10 cellular contexts compared by ENCODE assay signal in the genomic region with DNA sequence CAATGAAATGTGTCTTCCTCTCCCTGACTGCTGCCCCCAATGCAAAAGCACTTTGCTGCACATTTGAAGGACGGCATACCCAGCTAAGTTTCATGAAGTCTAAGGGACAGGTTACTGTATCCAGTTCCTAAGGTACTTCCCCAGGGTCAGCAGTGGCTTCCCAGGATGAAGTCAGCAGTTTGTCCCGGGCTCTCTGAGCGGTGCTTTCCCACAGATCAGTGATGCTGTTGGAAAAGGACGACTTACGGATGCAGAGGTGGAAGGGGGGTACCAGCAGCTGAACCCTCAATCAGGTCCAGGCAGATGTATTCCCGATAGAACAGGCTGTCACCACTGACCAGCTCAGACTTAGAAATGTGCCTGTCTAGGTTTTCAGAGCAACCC.
DNase-seq lines count a peak whose midpoint lies in the region; ATAC-seq and TF ChIP-seq lines count a peak whose summit lies in the region.
"Had no signal": no experiment of that assay in that cellular context is flagged by ENCODE, and none has a peak within 500 bp of the region (broad histone marks: within the 10 kb centered on the region; RNA-seq: fewer than 3 reads in every experiment).

No MANE protein-coding gene starts in this region.

- no peak overlapping the region for H3K27ac Mint-ChIP-seq in WTC11

- H3K36me3 Mint-ChIP-seq in WTC11 = no peaks in the 10 kb centered on the region

- ATAC-seq in WTC11 = peak; percentile 3; the same call in 1 of the 2 replicates
- ATAC-seq in right cardiac atrium = no peak
- ATAC-seq in psoas muscle = peak in 2 of 4 donors; percentile 13 to 24
- no peak for ATAC-seq in HG03469 (IDR thresholded peaks at IDR 0.05; ENCODE audit: unreplicated experiment)

- WGBS in right cardiac atrium = 41% methylated on average over 6 of the region's 6 CpGs
- whole genome bisulfite sequencing in psoas muscle, 3 donors = 26 to 34% (median 26%) methylated on average over 6 of the region's 6 CpGs

- H3K36me3 ChIP-seq in psoas muscle (ENCODE audit: insufficient read depth in 1 of 2, low read depth in 1 of 2) = no peaks in the 10 kb centered on the region
- H3K36me3 ChIP-seq: uterus had no signal

- CTCF ChIA-PET in WTC11 (lab: Charles Lee) = interaction anchor here (0.8 to 1.1 kb wide), 3 partner anchors 8 to 204 kb away, joined by 3 to 4 read pairs (median 3); no protein-coding TSS in a partner anchor

- H3K27ac ChIP-seq in right cardiac atrium (ENCODE audit: low read length) = peak overlapping the region; percentile 6
- H3K27ac ChIP-seq in psoas muscle = peak overlapping the region; percentile 60

- POLR2A ChIA-PET in WTC11 (lab: Charles Lee) = interaction anchor here (1.0 kb wide), 1 partner anchor 8 kb away, joined by 6 read pairs; no protein-coding TSS in a partner anchor

- peaks cover 1% of the 10 kb centered on the region for H3K9me3 Mint-ChIP-seq in WTC11

- TF ChIP-seq CTCF in WTC11 (IDR thresholded peaks at IDR 0.05) (no peak), psoas muscle (IDR thresholded peaks at IDR 0.05) (no peak)

- H3K4me1 ChIP-seq in right cardiac atrium (ENCODE audit: control insufficient read depth, insufficient read depth, low read length) (peaks cover 23% of the 10 kb centered on the region), psoas muscle (no peaks in the 10 kb centered on the region)
- H3K4me1 ChIP-seq: uterus had no signal

- H3K27me3 ChIP-seq in right cardiac atrium (ENCODE audit: control insufficient read depth, insufficient read depth) (no peaks in the 10 kb centered on the region), psoas muscle (ENCODE audit: insufficient read depth in 3 of 3, low read length in 2 of 3) (peaks cover 0 to 33% (median 8%) of the 10 kb centered on the region in 3 donors)
- H3K27me3 ChIP-seq: uterus had no signal

- DNase-seq in Daoy (ENCODE audit: low read depth) = peak; percentile 45
- DNase-seq in WTC11 (ENCODE audit: low spot score) = no peak
- DNase-seq in right cardiac atrium = no peak
- no peak for DNase-seq in psoas muscle
- no peak for DNase-seq in activated naive CD4-positive, alpha-beta T cell (lab: John Stamatoyannopoulos, UW)
- no peak for DNase-seq in D341Med (ENCODE audit: low spot score)
- DNase-seq in stimulated activated CD4-positive, alpha-beta T cell treated with anti-CD3 and anti-CD28 coated beads, Interleukin-4, amount 100 ng/mL, for 1 hour = no peak
- DNase-seq: NCI-H446 treated with DMSO at 0.1 percent for 48 hours had no signal

- H3K4me1 Mint-ChIP-seq in WTC11 = peaks cover 45% of the 10 kb centered on the region

- H3K27me3 Mint-ChIP-seq in WTC11 (ENCODE audit: low read depth) = peaks cover 45% of the 10 kb centered on the region

- peak overlapping the region; percentile 80 for H3K4me3 Mint-ChIP-seq in WTC11

- intact Hi-C loops in right cardiac atrium (cut with DNase I) = loop anchor here in 1 of 4 donors (5.0 kb wide), 2 partner anchors 53 to 103 kb away; no protein-coding TSS in a partner anchor
- intact Hi-C loops in psoas muscle (cut with DNase I) = loop anchor here in 1 of 2 donors (5.0 kb wide), 1 partner anchor 98 kb away; no protein-coding TSS in a partner anchor

- no peaks in the 10 kb centered on the region for H3K9me3 ChIP-seq in right cardiac atrium (ENCODE audit: control insufficient read depth, low read length)
- no peaks in the 10 kb centered on the region for H3K9me3 ChIP-seq in psoas muscle
- H3K9me3 ChIP-seq: uterus had no signal

- H3K4me3 ChIP-seq in right cardiac atrium (ENCODE audit: low read length) (peak overlapping the region; percentile 99), psoas muscle (peak overlapping the region; percentile 66)

TF ChIP-seq in WTC11, 78 proteins besides CTCF, POLR2A, EP300 and RAD21:
- no peak for TF ChIP-seq OVOL2 (CRISPR knock-in tag; IDR thresholded peaks at IDR 0.05; ENCODE audit: borderline replicate concordance)
